ENCODE assay signal across 1 cellular context in genomic region chr16:87076950-87077749, GRCh38.
TF ChIP-seq lines count a peak whose summit lies in the region.

No MANE protein-coding gene starts in this region.

TF ChIP-seq in K562, 482 proteins besides CTCF, POLR2A, EP300 and RAD21 (continued from another document):
- TF ChIP-seq IRF9 (tag; IDR thresholded peaks at IDR 0.05) (no peak), PHB2 (IDR thresholded peaks at IDR 0.05; ENCODE audit: low read depth) (no peak), ZNF75A (CRISPR knock-in tag; IDR thresholded peaks at IDR 0.05) (no peak), MECOM (CRISPR knock-in tag; IDR thresholded peaks at IDR 0.05) (no peak), ZNF766 (CRISPR knock-in tag; conservative IDR thresholded peaks at IDR 0.05) (no peak), ZKSCAN3 (CRISPR knock-in tag; IDR thresholded peaks at IDR 0.05) (no peak), FOXA1 (IDR thresholded peaks at IDR 0.05; ENCODE audit: borderline replicate concordance) (no peak), BDP1 (IDR thresholded peaks at IDR 0.05; ENCODE audit: insufficient read depth, insufficient read length) (no peak), ZFP36 (IDR thresholded peaks at IDR 0.05; ENCODE audit: low read depth, low read length, partially characterized antibody) (no peak), RFX7 (CRISPR knock-in tag; IDR thresholded peaks at IDR 0.05) (no peak), GTF2E2 (tag; IDR thresholded peaks at IDR 0.05) (no peak)
